Comparison of ENCODE assay signal across 10 cellular contexts in the genomic region with DNA sequence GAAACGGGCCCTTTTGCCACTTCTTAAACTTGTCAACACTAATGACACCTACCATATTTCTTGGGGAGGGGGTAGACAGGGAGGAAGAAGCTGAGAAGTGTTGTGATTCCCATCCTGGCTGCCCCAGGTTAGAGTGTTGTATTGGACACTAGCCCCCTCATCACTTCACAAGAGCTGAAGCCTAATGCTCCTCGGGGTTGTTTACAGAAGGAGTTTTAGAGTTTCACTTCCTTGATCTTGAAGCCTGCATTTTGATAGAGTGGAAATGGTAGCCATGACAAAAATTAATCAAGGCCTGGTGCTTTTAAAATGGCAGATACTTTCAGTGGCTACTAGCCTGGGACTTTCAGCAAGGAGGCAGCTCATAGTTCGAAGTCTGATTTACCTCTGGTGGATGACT.
DNase-seq lines count a peak whose midpoint lies in the region; ATAC-seq and TF ChIP-seq lines count a peak whose summit lies in the region.
"Had no signal": no experiment of that assay in that cellular context is flagged by ENCODE, and none has a peak within 500 bp of the region (broad histone marks: within the 10 kb centered on the region; RNA-seq: fewer than 3 reads in every experiment).

No MANE protein-coding gene starts in this region.

- no peak overlapping the region for H3K9ac ChIP-seq in BLaER1

- ATAC-seq in memory B cell (ENCODE audit: low read depth) = peak; percentile 91

- no peak overlapping the region for H3K4me3 ChIP-seq in BLaER1

- H3K36me3 Mint-ChIP-seq in T-helper 1 cell treated with Interleukin-12 subunit alpha and Interleukin-12 subunit beta and Interleukin-4 antibody, amounts not matched to agents 30 μg/mL and 1 μg/mL, for 36 hours (ENCODE audit: low read depth) = peaks cover 14% of the 10 kb centered on the region
- H3K36me3 Mint-ChIP-seq in memory B cell = peaks cover 3% of the 10 kb centered on the region

- H3K27ac Mint-ChIP-seq in T-helper 1 cell treated with Interleukin-12 subunit alpha and Interleukin-12 subunit beta and Interleukin-4 antibody, amounts not matched to agents 30 μg/mL and 1 μg/mL, for 36 hours = peak overlapping the region; percentile 90
- H3K27ac Mint-ChIP-seq in memory B cell = peak overlapping the region; percentile 94

- peaks cover 17% of the 10 kb centered on the region; the same call in 1 of the 2 replicates for H3K36me3 ChIP-seq in BLaER1

- peaks cover 65% of the 10 kb centered on the region for H3K4me1 ChIP-seq in BLaER1

- CTCF ChIA-PET in RWPE1 (lab: Yijun Ruan, JAX) = interaction anchor here (1.5 kb wide), 1 partner anchor 11 kb away, joined by 6 read pairs; a partner anchor contains a TSS

- H3K4me2 ChIP-seq in BLaER1 = peak overlapping the region; percentile 23

- no peaks in the 10 kb centered on the region for H3K9me3 Mint-ChIP-seq in T-helper 1 cell treated with Interleukin-12 subunit alpha and Interleukin-12 subunit beta and Interleukin-4 antibody, amounts not matched to agents 30 μg/mL and 1 μg/mL, for 36 hours
- no peaks in the 10 kb centered on the region for H3K9me3 Mint-ChIP-seq in memory B cell
- H3K9me3 Mint-ChIP-seq: nephron had no signal

- no peaks in the 10 kb centered on the region for H3K27me3 Mint-ChIP-seq in T-helper 1 cell treated with Interleukin-12 subunit alpha and Interleukin-12 subunit beta and Interleukin-4 antibody, amounts not matched to agents 30 μg/mL and 1 μg/mL, for 36 hours (ENCODE audit: low read depth)
- no peaks in the 10 kb centered on the region for H3K27me3 Mint-ChIP-seq in memory B cell

- POLR2A ChIA-PET in RWPE1 (lab: Yijun Ruan, JAX; ENCODE audit: low non-redundant PET) = no interaction called here

- no peak overlapping the region for H3K27ac ChIP-seq in BLaER1
- no peak overlapping the region for H3K27ac ChIP-seq in RWPE1

- DNase-seq in GM20000 (ENCODE audit: low spot score) (peak; percentile 22), memory B cell (ENCODE audit: low spot score in 2 of 2) (peak; percentile 40 to 45), ecto neural progenitor cell (ENCODE audit: low spot score) (no peak), RWPE1 (ENCODE audit: low spot score) (no peak), hepatic stellate cell (ENCODE audit: low spot score) (no peak), NCI-H2171 (lab: John Stamatoyannopoulos, UW) (no peak)
- DNase-seq: NCI-H446 had no signal

- peaks cover 100% of the 10 kb centered on the region for H4K20me1 ChIP-seq in BLaER1

- peak overlapping the region; percentile 58 for H3K4me3 Mint-ChIP-seq in T-helper 1 cell treated with Interleukin-12 subunit alpha and Interleukin-12 subunit beta and Interleukin-4 antibody, amounts not matched to agents 30 μg/mL and 1 μg/mL, for 36 hours
- peak overlapping the region; percentile 48 for H3K4me3 Mint-ChIP-seq in memory B cell
- H3K4me3 Mint-ChIP-seq: nephron had no signal

- H3K4me1 Mint-ChIP-seq in T-helper 1 cell treated with Interleukin-12 subunit alpha and Interleukin-12 subunit beta and Interleukin-4 antibody, amounts not matched to agents 30 μg/mL and 1 μg/mL, for 36 hours (ENCODE audit: low read depth) = peaks cover 80% of the 10 kb centered on the region
- H3K4me1 Mint-ChIP-seq in memory B cell = peaks cover 55% of the 10 kb centered on the region

- no peaks in the 10 kb centered on the region for H3K27me3 ChIP-seq in BLaER1

- TF ChIP-seq CTCF in GM20000 (IDR thresholded peaks at IDR 0.05; ENCODE audit: extremely low read depth, missing control alignments) (no peak), RWPE1 (conservative IDR thresholded peaks at IDR 0.05; ENCODE audit: low read depth) (no peak)

- H3K9me3 ChIP-seq in BLaER1 = no peaks in the 10 kb centered on the region

Comparison
In these comparisons a context has a peak if more than half of its experiments do, and no peak if none do; other contexts are left out.
1. DNase-seq: peak in GM20000 (single experiment) and memory B cell (2 of 2); none in ecto neural progenitor cell (single experiment), RWPE1 (single experiment), hepatic stellate cell (single experiment) and NCI-H2171 (single experiment).